ENCODE assay signal across 19 cellular contexts in genomic region chr18:74544898-74545297, GRCh38. TPM values are rescaled to one million over a fixed set of nuclear protein-coding genes. Genes with fewer than 3 reads are reported as not detected.
A peak's percentile ranks its signal among the peaks of the same experiment; 100 is the strongest.
DNase-seq lines count a peak whose midpoint lies in the region; ATAC-seq and TF ChIP-seq lines count a peak whose summit lies in the region.
"Had no signal": no experiment of that assay in that cellular context is flagged by ENCODE, and none has a peak within 500 bp of the region (broad histone marks: within the 10 kb centered on the region; RNA-seq: fewer than 3 reads in every experiment).

No MANE protein-coding gene starts in this region.

- no peaks in the 10 kb centered on the region for H3F3A ChIP-seq in PC-3 (ENCODE audit: low read length, unreplicated experiment)

- H3K36me3 ChIP-seq in skeletal muscle tissue (ENCODE audit: control insufficient read depth in 3 of 3, insufficient read depth in 3 of 3, low read length in 3 of 3): no peaks in the 10 kb centered on the region
- no peaks in the 10 kb centered on the region for H3K36me3 ChIP-seq in PC-3 (ENCODE audit: low read depth, low read length)
- H3K36me3 ChIP-seq: SJSA1 had no signal

- no peaks in the 10 kb centered on the region for H3K79me2 ChIP-seq in PC-3 (ENCODE audit: low read length)

- H3K9me3 Mint-ChIP-seq in type B pancreatic cell: peaks cover 7% of the 10 kb centered on the region

- H3K36me3 Mint-ChIP-seq in type B pancreatic cell: no peaks in the 10 kb centered on the region
- H3K36me3 Mint-ChIP-seq: CD4-positive, CD25-positive, alpha-beta regulatory T cell had no signal

- H3K4me2 ChIP-seq in PC-3 (ENCODE audit: low read length): no peak overlapping the region

- H3K27ac ChIP-seq in coronary artery (no peak overlapping the region), skeletal muscle tissue (ENCODE audit: low read depth, low read length) (peak overlapping the region; percentile 55), PC-3 (ENCODE audit: low read length) (no peak overlapping the region)
- H3K27ac ChIP-seq: RWPE1, SJSA1 had no signal

- no peaks in the 10 kb centered on the region for H3K27me3 Mint-ChIP-seq in type B pancreatic cell

- intact Hi-C loops in PC-3 (cut with micrococcal nuclease): no loop called here

- H2AFZ ChIP-seq in PC-3 (ENCODE audit: low read length): no peak overlapping the region

- POLR2A ChIA-PET in PC-3 (lab: Charles Lee; ENCODE audit: unreplicated experiment): no interaction called here

- CTCF ChIA-PET in PC-3 (lab: Charles Lee): no interaction called here

- no peak for ATAC-seq in PC-3

- H3K9ac ChIP-seq in skeletal muscle tissue (ENCODE audit: low read depth in 1 of 3, low read length in 3 of 3): no peak overlapping the region
- no peak overlapping the region for H3K9ac ChIP-seq in PC-3 (ENCODE audit: low read length)

- peaks cover 16% of the 10 kb centered on the region for H3K4me1 Mint-ChIP-seq in type B pancreatic cell (ENCODE audit: unreplicated experiment)
- H3K4me1 Mint-ChIP-seq: CD4-positive, CD25-positive, alpha-beta regulatory T cell had no signal

- H4K20me1 ChIP-seq in PC-3 (ENCODE audit: low read length): no peaks in the 10 kb centered on the region

- no peaks in the 10 kb centered on the region for H3K9me2 ChIP-seq in PC-3 (replicated peaks; ENCODE audit: low read length)

- H3K27me3 ChIP-seq in skeletal muscle tissue (ENCODE audit: control insufficient read depth in 3 of 3, insufficient read depth in 3 of 3, low read length in 3 of 3) (peaks cover 7 to 17% (median 13%) of the 10 kb centered on the region in 3 donors), PC-3 (ENCODE audit: low read length) (no peaks in the 10 kb centered on the region)
- H3K27me3 ChIP-seq: SJSA1 had no signal

- TF ChIP-seq CTCF in coronary artery (IDR thresholded peaks at IDR 0.05) (no peak), PC-3 (conservative IDR thresholded peaks at IDR 0.05; ENCODE audit: low read depth, low read length) (no peak), type B pancreatic cell (conservative IDR thresholded peaks at IDR 0.05) (no peak)

- H3K9me3 ChIP-seq in skeletal muscle tissue (ENCODE audit: control insufficient read depth in 3 of 3, low read length in 3 of 3): no peaks in the 10 kb centered on the region
- H3K9me3 ChIP-seq in PC-3 (ENCODE audit: low read length): peaks cover 11% of the 10 kb centered on the region
- H3K9me3 ChIP-seq: Caco-2 had no signal

- H3K4me1 ChIP-seq in skeletal muscle tissue (ENCODE audit: control insufficient read depth in 3 of 3, insufficient read depth in 3 of 3, low read length in 3 of 3) (peaks cover 8 to 13% (median 10%) of the 10 kb centered on the region in 3 donors), PC-3 (ENCODE audit: insufficient read depth, low read length) (peaks cover 12% of the 10 kb centered on the region)

- BruUV-seq in PC-3 (replicated peaks; lab: Mats Ljungman, UMichigan): no TSS peak

- no peak overlapping the region for H3K4me3 Mint-ChIP-seq in type B pancreatic cell
- H3K4me3 Mint-ChIP-seq: CD4-positive, CD25-positive, alpha-beta regulatory T cell had no signal

- H3K27ac Mint-ChIP-seq in type B pancreatic cell: no peak overlapping the region
- H3K27ac Mint-ChIP-seq: CD4-positive, CD25-positive, alpha-beta regulatory T cell had no signal

- DNase-seq in NCI-H2227 treated with DMSO at 0.1 percent for 48 hours (lab: John Stamatoyannopoulos, UW): peak; percentile 53
- peak; percentile 57 for DNase-seq in coronary artery (ENCODE audit: low spot score)
- DNase-seq in islet precursor cell: peak; percentile 20
- no peak for DNase-seq in PC-3
- DNase-seq in type B pancreatic cell (ENCODE audit: extremely low spot score, unreplicated experiment): no peak
- no peak for DNase-seq in T-helper 2 cell
- no peak for DNase-seq in activated gamma-delta T cell treated with Interleukin-2 at 50 U/mL for 16 hours
- DNase-seq: Caco-2; CD4-positive, CD25-positive, alpha-beta regulatory T cell; DMS153; NCI-H1092; NCI-H2081 treated with DMSO at 0.1 percent for 48 hours; NCI-H226; NCI-H524 treated with DMSO at 0.1 percent for 48 hours had no signal

- H3K4me3 ChIP-seq in coronary artery (no peak overlapping the region), skeletal muscle tissue (ENCODE audit: low read length in 3 of 3) (no peak overlapping the region), PC-3 (ENCODE audit: low read length) (no peak overlapping the region)
- H3K4me3 ChIP-seq: SJSA1 had no signal

RNA-seq across cellular contexts. Expression of gene CNDP1, which starts 10.6 kb away (rescaled TPM):
- not detected for total RNA-seq in skeletal muscle tissue
- not detected in 2 replicates for total RNA-seq in PC-3 (2014; rRNA removed)
- total RNA-seq in type B pancreatic cell (ENCODE audit: low replicate concordance): 0.48 and 0.67 TPM in 2 replicates
- total RNA-seq: H4, MCF 10A, SJSA1 had no signal

RNA-seq across cellular contexts. Expression of gene CNDP2, which starts 48.7 kb away (rescaled TPM):
- 25.6 TPM for total RNA-seq in skeletal muscle tissue
- 50.0 and 57.6 TPM in 2 replicates for total RNA-seq in PC-3 (2014; rRNA removed)
- total RNA-seq in type B pancreatic cell (ENCODE audit: low replicate concordance): 197 and 248 TPM in 2 replicates

RNA-seq across cellular contexts. Expression of gene ZNF407, which starts 52.8 kb away (rescaled TPM):
- total RNA-seq in skeletal muscle tissue (15.1 TPM), PC-3 (2014; rRNA removed) (8.5 and 9.3 TPM in 2 replicates), type B pancreatic cell (ENCODE audit: low replicate concordance) (11.3 and 14.7 TPM in 2 replicates)

Comparison
In these comparisons a context has a peak if more than half of its experiments do, and no peak if none do; other contexts are left out.
1. DNase-seq: peak in NCI-H2227 treated with DMSO at 0.1 percent for 48 hours (single experiment), coronary artery (single experiment) and islet precursor cell (single experiment); none in PC-3 (single experiment), type B pancreatic cell (single experiment), T-helper 2 cell (0 of 5) and activated gamma-delta T cell treated with Interleukin-2 at 50 U/mL for 16 hours (single experiment).